In genomic region chr1:154682252-154682651, GRCh38 we compare ENCODE assay signal across 24 cellular contexts.
DNase-seq lines count a peak whose midpoint lies in the region; ATAC-seq and TF ChIP-seq lines count a peak whose summit lies in the region.
"Had no signal": no experiment of that assay in that cellular context is flagged by ENCODE, and none has a peak within 500 bp of the region (broad histone marks: within the 10 kb centered on the region; RNA-seq: fewer than 3 reads in every experiment).

No MANE protein-coding gene starts in this region.

- intact Hi-C loops in HCT116 (cut with micrococcal nuclease), result no loop called here
- intact Hi-C loops in tibial artery (cut with DNase I; ENCODE audit: low total_unique reads), result no loop called here

- BruUV-seq in HCT116 (replicated peaks; lab: Mats Ljungman, UMichigan), result no TSS peak

- RAD21 ChIA-PET in HCT116 (lab: Charles Lee; ENCODE audit: low non-redundant PET in 1 of 2, low total read pairs in 2 of 2, uncharacterized antibody in 2 of 2, unreplicated experiment in 2 of 2), result no interaction called here

- H3K79me2 ChIP-seq in HCT116 (ENCODE audit: insufficient read depth, low read length), result no peaks in the 10 kb centered on the region

- H3K4me3 Mint-ChIP-seq in WTC11, result no peak overlapping the region
- no peak overlapping the region for H3K4me3 Mint-ChIP-seq in T-cell
- H3K4me3 Mint-ChIP-seq: CD4-positive, CD25-positive, alpha-beta regulatory T cell; HFFc6 had no signal

- peaks cover 0 to 5% of the 10 kb centered on the region in 2 experiments; a peak in 1 of 4 replicates for H3K4me1 ChIP-seq in HCT116 (ENCODE audit: control insufficient read depth in 1 of 2, insufficient read depth in 2 of 2, low read length in 2 of 2)
- no peaks in the 10 kb centered on the region for H3K4me1 ChIP-seq in tibial artery
- no peaks in the 10 kb centered on the region for H3K4me1 ChIP-seq in upper lobe of left lung
- H3K4me1 ChIP-seq: BLaER1, SJCRH30 had no signal

- H3K4me3 ChIP-seq in HCT116 (replicated peaks in 1 of 2; ENCODE audit: low read depth in 1 of 2, low read length in 2 of 2), result no peak overlapping the region
- H3K4me3 ChIP-seq in tibial artery, result no peak overlapping the region
- no peak overlapping the region for H3K4me3 ChIP-seq in upper lobe of left lung
- H3K4me3 ChIP-seq: BLaER1, MG63, SJCRH30 had no signal

- H3K9me3 ChIP-seq in HCT116 (ENCODE audit: control insufficient read depth in 1 of 2, insufficient read depth in 1 of 2, low read depth in 1 of 2, low read length in 2 of 2) (no peaks in the 10 kb centered on the region), tibial artery (no peaks in the 10 kb centered on the region), upper lobe of left lung (no peaks in the 10 kb centered on the region)
- H3K9me3 ChIP-seq: MG63, SJCRH30 had no signal

- no peak for TF ChIP-seq POLR2A in HCT116 (IDR thresholded peaks at IDR 0.05; ENCODE audit: borderline replicate concordance, extremely low read depth, insufficient read depth, insufficient read length)
- no peak for TF ChIP-seq POLR2A in upper lobe of left lung (IDR thresholded peaks at IDR 0.05)

- H3K27me3 ChIP-seq in HCT116 (ENCODE audit: insufficient read depth, low read length) (no peaks in the 10 kb centered on the region), tibial artery (peaks cover 0 to 16% of the 10 kb centered on the region in 2 donors), upper lobe of left lung (no peaks in the 10 kb centered on the region)
- H3K27me3 ChIP-seq: BLaER1, SJCRH30 had no signal

- H3K9me2 ChIP-seq in HCT116 (ENCODE audit: insufficient read depth), result no peaks in the 10 kb centered on the region

- no peak overlapping the region for H2AFZ ChIP-seq in HCT116 (ENCODE audit: low read depth, low read length, poor library complexity, severe bottlenecking)

- CTCF ChIA-PET in HCT116 (lab: Charles Lee) (no interaction called here), WTC11 (lab: Charles Lee) (interaction anchor here (0.5 to 2.5 kb wide), 11 partner anchors 11 to 262 kb away, joined by 3 to 13 read pairs (median 3); partner anchors contain the start of gene CHRNB2), T-cell (lab: Charles Lee) (no interaction called here)

- H3K27ac ChIP-seq in HCT116 (ENCODE audit: low read depth, low read length) (no peak overlapping the region), tibial artery (no peak overlapping the region), upper lobe of left lung (no peak overlapping the region)
- H3K27ac ChIP-seq: BLaER1, SJCRH30 had no signal

- H3K27me3 Mint-ChIP-seq in WTC11 (ENCODE audit: low read depth) (no peaks in the 10 kb centered on the region; the same call in 1 of the 2 replicates), T-cell (peaks cover 3 to 5% of the 10 kb centered on the region in 2 donors)

- no peak for TF ChIP-seq RAD21 in HCT116 (IDR thresholded peaks at IDR 0.05; ENCODE audit: low read depth)

- no peaks in the 10 kb centered on the region for H3K36me3 ChIP-seq in HCT116 (ENCODE audit: control insufficient read depth in 1 of 2, insufficient read depth in 2 of 2, low read length in 2 of 2)
- H3K36me3 ChIP-seq in tibial artery, result no peaks in the 10 kb centered on the region
- H3K36me3 ChIP-seq in upper lobe of left lung, result no peaks in the 10 kb centered on the region
- H3K36me3 ChIP-seq: BLaER1, MG63, SJCRH30 had no signal

- H4K20me1 ChIP-seq in HCT116 (ENCODE audit: insufficient read depth), result no peaks in the 10 kb centered on the region
- H4K20me1 ChIP-seq: BLaER1 had no signal

- DNase-seq in NCI-H526 (lab: John Stamatoyannopoulos, UW) (peak; percentile 18 to 77), NCI-H526 treated with DMSO at 0.1 percent for 48 hours (lab: John Stamatoyannopoulos, UW) (no peak), HCT116 (ENCODE audit: low read depth, low spot score) (no peak), WTC11 (ENCODE audit: low spot score) (no peak), islet precursor cell (peak; percentile 29), tibial artery (no peak), T-cell (no peak), upper lobe of left lung (no peak)
- DNase-seq: CD4-positive, CD25-positive, alpha-beta regulatory T cell; DMS153; DND-41; HFFc6; IMR-90; KG1; MG63; NCI-H1694 treated with DMSO at 0.1 percent for 48 hours; NCI-H524; NK-92 treated with Interleukin-12 subunit alpha and Interleukin-12 subunit beta, amount 100 ng/mL, for 24 hours; PC-3; SJCRH30; T-helper 2 cell had no signal

- ATAC-seq in HCT116, result peak; percentile 44
- 0 out of 2 replicates have a peak, but pooled peaks have one; percentile 41 for ATAC-seq in WTC11
- no peak for ATAC-seq in T-cell (replicated peaks in 1 of 4)
- no peak for ATAC-seq in upper lobe of left lung (ENCODE audit: low FRiP score in 2 of 2)
- ATAC-seq: PC-3, Right ventricle myocardium inferior, SK-N-SH treated with all-trans-retinoic acid at 6 μM for 48 hours had no signal

- H3K27ac Mint-ChIP-seq in WTC11 (no peak overlapping the region), T-cell (no peak overlapping the region)
- H3K27ac Mint-ChIP-seq: CD4-positive, CD25-positive, alpha-beta regulatory T cell; HFFc6 had no signal

- no peak for TF ChIP-seq CTCF in HCT116 (IDR thresholded peaks at IDR 0.05 in 2 of 3, conservative IDR thresholded peaks at IDR 0.05 in 1 of 3; ENCODE audit: borderline replicate concordance in 1 of 3, insufficient read depth in 1 of 3, low read depth in 2 of 3, low read length in 2 of 3)
- no peak for TF ChIP-seq CTCF in WTC11 (IDR thresholded peaks at IDR 0.05)
- no peak for TF ChIP-seq CTCF in tibial artery (IDR thresholded peaks at IDR 0.05)
- no peak for TF ChIP-seq CTCF in upper lobe of left lung (IDR thresholded peaks at IDR 0.05)

- 75 to 78% methylated on average over 12 to 13 of the region's 13 CpGs for WGBS in upper lobe of left lung, 2 donors

- H3K4me2 ChIP-seq in HCT116 (ENCODE audit: low read length), result no peak overlapping the region
- H3K4me2 ChIP-seq: BLaER1 had no signal

- no peak for TF ChIP-seq EP300 in upper lobe of left lung (IDR thresholded peaks at IDR 0.05)

- H3K9me3 Mint-ChIP-seq in WTC11, result peaks cover 32% of the 10 kb centered on the region
- H3K9me3 Mint-ChIP-seq in T-cell, result no peaks in the 10 kb centered on the region
- H3K9me3 Mint-ChIP-seq: CD4-positive, CD25-positive, alpha-beta regulatory T cell had no signal

- no peak overlapping the region for H3K9ac ChIP-seq in HCT116 (ENCODE audit: low read length)
- H3K9ac ChIP-seq: BLaER1 had no signal

- H3K36me3 Mint-ChIP-seq in WTC11, result peaks cover 23% of the 10 kb centered on the region
- H3K36me3 Mint-ChIP-seq in T-cell, result no peaks in the 10 kb centered on the region
- H3K36me3 Mint-ChIP-seq: CD4-positive, CD25-positive, alpha-beta regulatory T cell had no signal

- POLR2A ChIA-PET in HCT116 (lab: Charles Lee), result no interaction called here
- POLR2A ChIA-PET in WTC11 (lab: Charles Lee), result no interaction called here
- POLR2A ChIA-PET in T-cell (lab: Charles Lee), result no interaction called here

- H3K4me1 Mint-ChIP-seq in WTC11 (peaks cover 7% of the 10 kb centered on the region), T-cell (no peaks in the 10 kb centered on the region)
- H3K4me1 Mint-ChIP-seq: CD4-positive, CD25-positive, alpha-beta regulatory T cell had no signal

TF ChIP-seq in HCT116, 20 proteins besides CTCF, POLR2A, EP300 and RAD21 (continues in another document):
- no peak for TF ChIP-seq REST (IDR thresholded peaks at IDR 0.05; ENCODE audit: low read depth)

TF ChIP-seq in WTC11, 78 proteins besides CTCF, POLR2A, EP300 and RAD21:
- no peak for TF ChIP-seq MXD4 (CRISPR knock-in tag; IDR thresholded peaks at IDR 0.05; ENCODE audit: borderline replicate concordance)
- peak; percentile 78 for TF ChIP-seq USF1 (CRISPR knock-in tag; IDR thresholded peaks at IDR 0.05)
- peak; percentile 86 for TF ChIP-seq USF2 (CRISPR knock-in tag; IDR thresholded peaks at IDR 0.05)
TF ChIP-seq in WTC11: peak in this region for 2.

Comparison
In these comparisons a context has a peak if more than half of its experiments do, and no peak if none do; other contexts are left out.
1. DNase-seq: peak in NCI-H526 (2 of 2) and islet precursor cell (single experiment); none in NCI-H526 treated with DMSO at 0.1 percent for 48 hours (single experiment), HCT116 (single experiment), WTC11 (single experiment), tibial artery (0 of 2), T-cell (0 of 34) and upper lobe of left lung (0 of 2).
2. ATAC-seq: peak in HCT116 (single experiment) and WTC11 (single experiment); none in T-cell (0 of 4) and upper lobe of left lung (0 of 2).